In the genomic region with DNA sequence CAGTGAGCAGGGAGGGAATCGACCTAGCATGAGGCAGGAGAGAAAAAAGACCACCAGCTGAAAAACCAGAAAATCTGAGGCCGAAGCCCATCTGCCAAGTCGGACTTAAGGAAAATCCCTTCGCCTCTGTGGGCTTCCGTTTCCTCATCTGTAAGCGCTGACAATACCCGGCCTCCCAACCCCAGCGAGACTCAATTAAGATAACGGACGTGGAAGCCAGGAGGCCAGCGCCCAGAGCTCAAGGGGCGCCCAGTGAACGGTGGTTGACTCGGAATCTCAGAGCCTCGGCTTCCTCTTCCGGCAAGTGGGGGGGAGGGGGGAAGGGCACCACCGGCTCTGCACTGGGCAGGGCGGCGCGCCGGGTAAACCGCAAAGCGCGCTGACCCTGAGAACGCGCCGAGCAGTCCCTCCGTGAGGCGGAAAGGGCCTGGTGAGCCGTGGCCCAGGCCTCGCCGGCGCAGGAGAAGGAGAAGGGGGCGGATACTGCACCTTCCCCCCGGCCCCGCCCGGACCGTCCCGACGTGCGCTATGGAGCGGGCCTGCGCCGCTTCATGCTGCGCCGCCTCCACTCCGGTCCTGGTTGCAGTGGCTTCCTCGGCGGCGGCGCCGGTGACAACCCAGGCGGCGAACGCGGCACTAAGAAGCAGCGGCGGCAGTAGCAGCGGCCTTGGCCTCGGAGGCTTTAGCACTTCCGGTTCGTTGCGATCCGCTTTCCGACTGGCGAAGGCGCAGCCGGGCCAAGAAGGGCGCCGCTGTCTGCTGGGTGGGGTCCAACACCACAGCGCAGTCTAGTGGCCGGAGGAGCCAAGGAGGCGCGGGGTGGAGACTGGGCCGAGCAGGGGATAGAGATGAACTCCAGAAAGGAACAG, we compare ENCODE assay signal across 8 cellular contexts.
A peak's percentile ranks its signal among the peaks of the same experiment; 100 is the strongest.
DNase-seq lines count a peak whose midpoint lies in the region; ATAC-seq and TF ChIP-seq lines count a peak whose summit lies in the region.

A gene (minus strand): TSS at position 693 of the 869 bp plus-strand sequence. CDS start 5,136 bp downstream, outside the sequence.

- TF ChIP-seq CTCF in choroid plexus epithelial cell (conservative IDR thresholded peaks at IDR 0.05; ENCODE audit: low read depth, low read length): peak; percentile 94

- ATAC-seq in GM19043 (IDR thresholded peaks at IDR 0.05; ENCODE audit: low read depth, unreplicated experiment) (peak; percentile 83), HG03432 (IDR thresholded peaks at IDR 0.05; ENCODE audit: unreplicated experiment) (peak; percentile 94)

- H3K4me3 ChIP-seq in choroid plexus epithelial cell (ENCODE audit: low read depth, low read length): peak within 1 kb of the TSS; percentile 100

- DNase-seq in Ammon's horn (ENCODE audit: low spot score): peak; percentile 95
- peak; percentile 75 for DNase-seq in NCI-H510A (lab: John Stamatoyannopoulos, UW)
- DNase-seq in activated CD4-positive, alpha-beta T cell treated with anti-CD3 and anti-CD28 coated beads for 24 hours (ENCODE audit: low read depth in 2 of 2): peak; percentile 91 to 93
- peak; percentile 96 for DNase-seq in choroid plexus epithelial cell (ENCODE audit: low read depth)
- peak; percentile 90 for DNase-seq in kidney glomerular epithelial cell (lab: John Stamatoyannopoulos, UW)
- peak; percentile 86 to 93 (median 91) for DNase-seq in stimulated activated CD4-positive, alpha-beta T cell treated with anti-CD3 and anti-CD28 coated beads, Interleukin-1b, Interleukin-23, amount 100 ng/mL, for 24 hours (ENCODE audit: low read depth in 4 of 4, low spot score in 1 of 4)

Comparison
In these comparisons a context has a peak if more than half of its experiments do, and no peak if none do; other contexts are left out.
1. Peak in every context shown above with its lines: DNase-seq, ATAC-seq and H3K4me3 ChIP-seq.